18 cellular contexts compared by ENCODE assay signal in the genomic region with DNA sequence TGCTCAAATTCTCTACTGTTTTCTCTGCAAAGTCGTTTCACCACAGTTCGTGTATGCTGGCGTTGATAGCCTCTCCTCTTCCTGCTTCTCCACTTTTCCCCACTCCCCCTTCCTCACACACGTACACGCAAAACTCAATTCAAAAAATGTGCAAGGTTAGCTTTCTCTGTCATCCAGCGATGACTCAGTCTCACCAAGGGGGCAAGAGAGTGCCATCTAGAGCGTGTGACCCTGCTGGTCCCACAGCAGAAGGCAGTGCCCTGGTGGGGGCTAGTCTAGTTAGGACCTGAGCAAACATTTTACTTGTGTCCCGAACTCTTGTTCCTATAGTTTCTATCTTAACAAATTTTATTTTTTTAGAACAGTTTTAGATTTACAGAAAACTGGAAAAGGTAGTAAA.
A peak's percentile ranks its signal among the peaks of the same experiment; 100 is the strongest.
DNase-seq lines count a peak whose midpoint lies in the region; ATAC-seq, FAIRE-seq and TF ChIP-seq lines count a peak whose summit lies in the region.
"Had no signal": no experiment of that assay in that cellular context is flagged by ENCODE, and none has a peak within 500 bp of the region (broad histone marks: within the 10 kb centered on the region; RNA-seq: fewer than 3 reads in every experiment).

No MANE protein-coding gene starts in this region.

- no peak for TF ChIP-seq POLR2A in GM12891 (IDR thresholded peaks at IDR 0.05; ENCODE audit: low read depth, low read length)
- no peak for TF ChIP-seq POLR2A in stomach (IDR thresholded peaks at IDR 0.05)

- H3K9me3 Mint-ChIP-seq in WTC11 = no peaks in the 10 kb centered on the region
- no peaks in the 10 kb centered on the region for H3K9me3 Mint-ChIP-seq in effector memory CD8-positive, alpha-beta T cell
- H3K9me3 Mint-ChIP-seq: CD8-positive, alpha-beta memory T cell; neural progenitor cell had no signal

- TF ChIP-seq EP300 in stomach (IDR thresholded peaks at IDR 0.05) = no peak

- H3K27ac ChIP-seq in stomach = no peak overlapping the region
- H3K27ac ChIP-seq: ascending aorta, gastrocnemius medialis, neural progenitor cell, SJSA1 had no signal

- peaks cover 30% of the 10 kb centered on the region for H3K4me1 Mint-ChIP-seq in WTC11
- peaks cover 31 to 35% of the 10 kb centered on the region in 2 donors for H3K4me1 Mint-ChIP-seq in effector memory CD8-positive, alpha-beta T cell (ENCODE audit: low read depth in 2 of 2)

- TF ChIP-seq CTCF in BE2C (IDR thresholded peaks at IDR 0.05; ENCODE audit: low read depth, low read length) (no peak), WTC11 (IDR thresholded peaks at IDR 0.05) (no peak), stomach (IDR thresholded peaks at IDR 0.05) (no peak)

- H3K4me3 Mint-ChIP-seq in WTC11 = no peak overlapping the region
- H3K4me3 Mint-ChIP-seq in effector memory CD8-positive, alpha-beta T cell = no peak overlapping the region
- H3K4me3 Mint-ChIP-seq: neural progenitor cell had no signal

- H3K9me3 ChIP-seq in BE2C (no peaks in the 10 kb centered on the region), stomach (no peaks in the 10 kb centered on the region)
- H3K9me3 ChIP-seq: ascending aorta, gastrocnemius medialis, SJSA1 had no signal

- H3K4me1 ChIP-seq in BE2C (peaks cover 5% of the 10 kb centered on the region; the same call in 1 of the 2 replicates), stomach (peaks cover 0 to 20% (median 2%) of the 10 kb centered on the region in 4 donors)
- H3K4me1 ChIP-seq: ascending aorta had no signal

- no peaks in the 10 kb centered on the region for H3K27me3 ChIP-seq in BE2C
- no peaks in the 10 kb centered on the region for H3K27me3 ChIP-seq in stomach
- H3K27me3 ChIP-seq: ascending aorta, gastrocnemius medialis, neural progenitor cell, SJSA1 had no signal

- H3K4me3 ChIP-seq in BE2C (ENCODE audit: low read depth, low read length) (no peak overlapping the region), stomach (no peak overlapping the region)
- H3K4me3 ChIP-seq: ascending aorta, gastrocnemius medialis, neural progenitor cell, SJSA1 had no signal

- H3K36me3 Mint-ChIP-seq in WTC11 = 0 out of 2 replicates have a peak, but pooled peaks cover 3% of the 10 kb centered on the region
- H3K36me3 Mint-ChIP-seq in effector memory CD8-positive, alpha-beta T cell (ENCODE audit: insufficient read depth) = peaks cover 10% of the 10 kb centered on the region

- FAIRE-seq in GM12891 (lab: Jason Lieb, UNC) = peak; percentile 16
- FAIRE-seq: HTR-8/SVneo had no signal

- 75 to 85% (median 79%) methylated on average over 8 of the region's 8 CpGs for WGBS in stomach, 5 donors

- no peak for ATAC-seq in WTC11
- ATAC-seq in effector memory CD8-positive, alpha-beta T cell (replicated peaks) = peak; percentile 51
- ATAC-seq: gastrocnemius medialis had no signal

- H3K36me3 ChIP-seq in BE2C = no peaks in the 10 kb centered on the region; the same call in 1 of the 2 replicates
- peaks cover 0 to 24% (median 12%) of the 10 kb centered on the region in 4 donors for H3K36me3 ChIP-seq in stomach
- H3K36me3 ChIP-seq: ascending aorta, gastrocnemius medialis, neural progenitor cell had no signal

- intact Hi-C loops in stomach (cut with DNase I; ENCODE audit: low total_unique reads) = no loop called here

- CTCF ChIA-PET in WTC11 (lab: Charles Lee) = interaction anchor here (1.2 kb wide), 1 partner anchor 11 kb away, joined by 4 read pairs; no protein-coding TSS in a partner anchor

- H3K27ac Mint-ChIP-seq in WTC11 = peak overlapping the region; percentile 55; the same call in 1 of the 2 replicates
- H3K27ac Mint-ChIP-seq in effector memory CD8-positive, alpha-beta T cell = peak overlapping the region; percentile 85 to 87
- H3K27ac Mint-ChIP-seq: neural progenitor cell had no signal

- DNase-seq in BE2C = peak; percentile 1
- DNase-seq in GM12891 (ENCODE audit: insufficient read length, low spot score) = no peak
- no peak for DNase-seq in WTC11 (ENCODE audit: low spot score)
- no peak for DNase-seq in effector memory CD8-positive, alpha-beta T cell
- no peak for DNase-seq in anterior cingulate cortex (lab: John Stamatoyannopoulos, UW)
- DNase-seq in effector CD4-positive, alpha-beta T cell = no peak
- DNase-seq in stomach = no peak
- DNase-seq in NCI-H1417 treated with DMSO at 0.1 percent for 48 hours (lab: John Stamatoyannopoulos, UW) = no peak
- DNase-seq: effector CD8-positive, alpha-beta T cell; gastrocnemius medialis; kidney glomerular epithelial cell; NCI-H187 treated with DMSO at 0.1 percent for 48 hours; NCI-H82 had no signal

- POLR2A ChIA-PET in WTC11 (lab: Charles Lee) = no interaction called here

- no peaks in the 10 kb centered on the region for H3K27me3 Mint-ChIP-seq in WTC11 (ENCODE audit: low read depth)
- H3K27me3 Mint-ChIP-seq in effector memory CD8-positive, alpha-beta T cell = no peaks in the 10 kb centered on the region
- H3K27me3 Mint-ChIP-seq: CD8-positive, alpha-beta memory T cell had no signal

TF ChIP-seq in GM12891, 5 proteins besides CTCF, POLR2A, EP300 and RAD21:
- TF ChIP-seq POU2F2 (IDR thresholded peaks at IDR 0.05; ENCODE audit: low read depth, low read length) = no peak
- no peak for TF ChIP-seq TAF1 (IDR thresholded peaks at IDR 0.05; ENCODE audit: low read depth, low read length)
- TF ChIP-seq POLR2AphosphoS5 (IDR thresholded peaks at IDR 0.05; ENCODE audit: low read depth, low read length) = no peak
- TF ChIP-seq PAX5 (IDR thresholded peaks at IDR 0.05; ENCODE audit: insufficient read depth, low read length, severe bottlenecking) = no peak
- no peak for TF ChIP-seq SPI1 (IDR thresholded peaks at IDR 0.05; ENCODE audit: low read depth, low read length)
TF ChIP-seq in GM12891: peak in this region for 0.

TF ChIP-seq in WTC11, 78 proteins besides CTCF, POLR2A, EP300 and RAD21 (continues in another document):
- TF ChIP-seq CREB1 (CRISPR knock-in tag; IDR thresholded peaks at IDR 0.05) (no peak), ZNF219 (CRISPR knock-in tag; IDR thresholded peaks at IDR 0.05; ENCODE audit: borderline replicate concordance) (no peak), NR3C1 (CRISPR knock-in tag; conservative IDR thresholded peaks at IDR 0.05; ENCODE audit: low read depth) (no peak), ZBTB21 (CRISPR knock-in tag; IDR thresholded peaks at IDR 0.05; ENCODE audit: borderline replicate concordance) (no peak)
- TF ChIP-seq, protein P1, sequence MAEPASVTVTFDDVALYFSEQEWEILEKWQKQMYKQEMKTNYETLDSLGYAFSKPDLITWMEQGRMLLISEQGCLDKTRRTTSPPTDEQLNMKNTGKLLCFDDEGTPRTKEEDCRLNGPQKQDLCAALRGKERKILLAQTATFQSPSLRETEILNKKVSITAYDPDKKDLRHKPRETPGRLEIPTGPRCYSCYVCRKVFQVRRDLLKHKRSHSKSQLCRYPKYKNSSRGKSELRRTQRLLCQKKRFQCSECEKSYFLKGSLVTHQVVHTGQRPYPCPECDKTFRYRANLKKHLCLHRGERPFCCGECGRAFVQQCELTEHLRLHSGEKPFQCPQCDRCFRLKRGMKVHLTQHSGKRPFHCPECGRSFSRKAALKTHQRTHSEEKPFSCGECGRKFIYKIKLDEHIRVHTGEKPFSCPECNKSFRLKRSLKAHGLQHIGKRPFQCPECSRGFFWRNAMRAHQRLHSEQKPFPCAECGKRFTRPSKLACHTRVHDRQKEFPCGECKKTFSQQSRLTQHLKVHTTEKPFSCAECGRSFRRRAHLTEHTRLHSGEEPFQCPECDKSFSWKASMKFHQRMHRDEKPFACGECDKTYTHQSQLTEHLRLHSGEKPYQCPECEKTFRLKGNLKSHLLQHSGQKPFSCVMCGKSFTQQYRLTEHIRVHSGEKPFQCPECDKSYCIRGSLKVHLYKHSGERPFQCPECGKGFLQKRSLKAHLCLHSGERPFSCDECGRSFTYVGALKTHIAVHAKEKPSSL (CRISPR knock-in tag; conservative IDR thresholded peaks at IDR 0.05) = no peak
- TF ChIP-seq, protein P2, sequence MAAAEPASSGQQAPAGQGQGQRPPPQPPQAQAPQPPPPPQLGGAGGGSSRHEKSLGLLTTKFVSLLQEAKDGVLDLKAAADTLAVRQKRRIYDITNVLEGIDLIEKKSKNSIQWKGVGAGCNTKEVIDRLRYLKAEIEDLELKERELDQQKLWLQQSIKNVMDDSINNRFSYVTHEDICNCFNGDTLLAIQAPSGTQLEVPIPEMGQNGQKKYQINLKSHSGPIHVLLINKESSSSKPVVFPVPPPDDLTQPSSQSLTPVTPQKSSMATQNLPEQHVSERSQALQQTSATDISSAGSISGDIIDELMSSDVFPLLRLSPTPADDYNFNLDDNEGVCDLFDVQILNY (CRISPR knock-in tag; IDR thresholded peaks at IDR 0.05) = no peak
- TF ChIP-seq, protein P3, sequence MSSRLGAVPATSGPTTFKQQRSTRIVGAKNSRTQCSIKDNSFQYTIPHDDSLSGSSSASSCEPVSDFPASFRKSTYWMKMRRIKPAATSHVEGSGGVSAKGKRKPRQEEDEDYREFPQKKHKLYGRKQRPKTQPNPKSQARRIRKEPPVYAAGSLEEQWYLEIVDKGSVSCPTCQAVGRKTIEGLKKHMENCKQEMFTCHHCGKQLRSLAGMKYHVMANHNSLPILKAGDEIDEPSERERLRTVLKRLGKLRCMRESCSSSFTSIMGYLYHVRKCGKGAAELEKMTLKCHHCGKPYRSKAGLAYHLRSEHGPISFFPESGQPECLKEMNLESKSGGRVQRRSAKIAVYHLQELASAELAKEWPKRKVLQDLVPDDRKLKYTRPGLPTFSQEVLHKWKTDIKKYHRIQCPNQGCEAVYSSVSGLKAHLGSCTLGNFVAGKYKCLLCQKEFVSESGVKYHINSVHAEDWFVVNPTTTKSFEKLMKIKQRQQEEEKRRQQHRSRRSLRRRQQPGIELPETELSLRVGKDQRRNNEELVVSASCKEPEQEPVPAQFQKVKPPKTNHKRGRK (CRISPR knock-in tag; IDR thresholded peaks at IDR 0.05; ENCODE audit: borderline replicate concordance) = no peak
- TF ChIP-seq, protein P4, sequence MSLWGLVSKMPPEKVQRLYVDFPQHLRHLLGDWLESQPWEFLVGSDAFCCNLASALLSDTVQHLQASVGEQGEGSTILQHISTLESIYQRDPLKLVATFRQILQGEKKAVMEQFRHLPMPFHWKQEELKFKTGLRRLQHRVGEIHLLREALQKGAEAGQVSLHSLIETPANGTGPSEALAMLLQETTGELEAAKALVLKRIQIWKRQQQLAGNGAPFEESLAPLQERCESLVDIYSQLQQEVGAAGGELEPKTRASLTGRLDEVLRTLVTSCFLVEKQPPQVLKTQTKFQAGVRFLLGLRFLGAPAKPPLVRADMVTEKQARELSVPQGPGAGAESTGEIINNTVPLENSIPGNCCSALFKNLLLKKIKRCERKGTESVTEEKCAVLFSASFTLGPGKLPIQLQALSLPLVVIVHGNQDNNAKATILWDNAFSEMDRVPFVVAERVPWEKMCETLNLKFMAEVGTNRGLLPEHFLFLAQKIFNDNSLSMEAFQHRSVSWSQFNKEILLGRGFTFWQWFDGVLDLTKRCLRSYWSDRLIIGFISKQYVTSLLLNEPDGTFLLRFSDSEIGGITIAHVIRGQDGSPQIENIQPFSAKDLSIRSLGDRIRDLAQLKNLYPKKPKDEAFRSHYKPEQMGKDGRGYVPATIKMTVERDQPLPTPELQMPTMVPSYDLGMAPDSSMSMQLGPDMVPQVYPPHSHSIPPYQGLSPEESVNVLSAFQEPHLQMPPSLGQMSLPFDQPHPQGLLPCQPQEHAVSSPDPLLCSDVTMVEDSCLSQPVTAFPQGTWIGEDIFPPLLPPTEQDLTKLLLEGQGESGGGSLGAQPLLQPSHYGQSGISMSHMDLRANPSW (CRISPR knock-in tag; conservative IDR thresholded peaks at IDR 0.05; ENCODE audit: low read depth) = no peak
